1 cellular context compared by ENCODE assay signal in the genomic region with DNA sequence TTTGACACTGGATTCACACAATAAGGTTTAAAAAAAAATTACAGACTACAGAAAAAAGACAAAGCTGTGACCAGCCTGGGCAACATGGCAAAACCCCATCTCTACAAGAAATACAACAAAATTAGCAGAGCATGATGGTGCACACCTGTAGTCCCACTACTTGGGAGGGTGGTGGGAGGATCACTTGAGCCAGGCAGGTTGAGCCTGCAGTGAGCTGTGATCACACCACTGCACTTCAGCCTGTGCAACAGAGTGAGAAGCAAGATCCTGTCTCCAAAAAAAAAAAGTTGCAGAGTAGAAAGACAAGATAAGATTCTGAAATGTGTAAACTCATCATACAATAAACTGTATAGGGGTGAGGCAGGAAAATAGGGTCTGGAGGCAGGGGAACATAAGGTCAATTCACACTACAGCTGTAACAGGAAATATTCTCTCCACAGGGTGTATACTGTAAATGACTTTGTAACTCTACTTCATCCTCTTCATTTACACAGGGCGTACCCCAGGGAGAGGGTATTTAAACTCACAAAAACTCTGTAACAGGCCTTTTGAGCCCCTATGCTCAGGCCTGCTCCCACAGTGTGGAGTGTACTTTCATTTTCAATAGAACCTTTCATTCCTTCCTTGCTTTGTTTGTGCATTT.
TF ChIP-seq lines count a peak whose summit lies in the region.

No MANE protein-coding gene starts in this region.

TF ChIP-seq in SK-N-SH treated with all-trans-retinoic acid at 6 μM for 48 hours, 23 proteins besides CTCF, POLR2A, EP300 and RAD21 (continued from another document):
- no peak for TF ChIP-seq CREB5 (CRISPR knock-in tag; IDR thresholded peaks at IDR 0.05; ENCODE audit: low read depth)
- no peak for TF ChIP-seq ESRRG (CRISPR knock-in tag; IDR thresholded peaks at IDR 0.05)
- no peak for TF ChIP-seq TOX (CRISPR knock-in tag; IDR thresholded peaks at IDR 0.05; ENCODE audit: borderline replicate concordance)
- TF ChIP-seq, protein P1, sequence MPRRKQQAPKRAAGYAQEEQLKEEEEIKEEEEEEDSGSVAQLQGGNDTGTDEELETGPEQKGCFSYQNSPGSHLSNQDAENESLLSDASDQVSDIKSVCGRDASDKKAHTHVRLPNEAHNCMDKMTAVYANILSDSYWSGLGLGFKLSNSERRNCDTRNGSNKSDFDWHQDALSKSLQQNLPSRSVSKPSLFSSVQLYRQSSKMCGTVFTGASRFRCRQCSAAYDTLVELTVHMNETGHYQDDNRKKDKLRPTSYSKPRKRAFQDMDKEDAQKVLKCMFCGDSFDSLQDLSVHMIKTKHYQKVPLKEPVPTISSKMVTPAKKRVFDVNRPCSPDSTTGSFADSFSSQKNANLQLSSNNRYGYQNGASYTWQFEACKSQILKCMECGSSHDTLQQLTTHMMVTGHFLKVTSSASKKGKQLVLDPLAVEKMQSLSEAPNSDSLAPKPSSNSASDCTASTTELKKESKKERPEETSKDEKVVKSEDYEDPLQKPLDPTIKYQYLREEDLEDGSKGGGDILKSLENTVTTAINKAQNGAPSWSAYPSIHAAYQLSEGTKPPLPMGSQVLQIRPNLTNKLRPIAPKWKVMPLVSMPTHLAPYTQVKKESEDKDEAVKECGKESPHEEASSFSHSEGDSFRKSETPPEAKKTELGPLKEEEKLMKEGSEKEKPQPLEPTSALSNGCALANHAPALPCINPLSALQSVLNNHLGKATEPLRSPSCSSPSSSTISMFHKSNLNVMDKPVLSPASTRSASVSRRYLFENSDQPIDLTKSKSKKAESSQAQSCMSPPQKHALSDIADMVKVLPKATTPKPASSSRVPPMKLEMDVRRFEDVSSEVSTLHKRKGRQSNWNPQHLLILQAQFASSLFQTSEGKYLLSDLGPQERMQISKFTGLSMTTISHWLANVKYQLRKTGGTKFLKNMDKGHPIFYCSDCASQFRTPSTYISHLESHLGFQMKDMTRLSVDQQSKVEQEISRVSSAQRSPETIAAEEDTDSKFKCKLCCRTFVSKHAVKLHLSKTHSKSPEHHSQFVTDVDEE (CRISPR knock-in tag; IDR thresholded peaks at IDR 0.05), result no peak
- TF ChIP-seq, protein P2, sequence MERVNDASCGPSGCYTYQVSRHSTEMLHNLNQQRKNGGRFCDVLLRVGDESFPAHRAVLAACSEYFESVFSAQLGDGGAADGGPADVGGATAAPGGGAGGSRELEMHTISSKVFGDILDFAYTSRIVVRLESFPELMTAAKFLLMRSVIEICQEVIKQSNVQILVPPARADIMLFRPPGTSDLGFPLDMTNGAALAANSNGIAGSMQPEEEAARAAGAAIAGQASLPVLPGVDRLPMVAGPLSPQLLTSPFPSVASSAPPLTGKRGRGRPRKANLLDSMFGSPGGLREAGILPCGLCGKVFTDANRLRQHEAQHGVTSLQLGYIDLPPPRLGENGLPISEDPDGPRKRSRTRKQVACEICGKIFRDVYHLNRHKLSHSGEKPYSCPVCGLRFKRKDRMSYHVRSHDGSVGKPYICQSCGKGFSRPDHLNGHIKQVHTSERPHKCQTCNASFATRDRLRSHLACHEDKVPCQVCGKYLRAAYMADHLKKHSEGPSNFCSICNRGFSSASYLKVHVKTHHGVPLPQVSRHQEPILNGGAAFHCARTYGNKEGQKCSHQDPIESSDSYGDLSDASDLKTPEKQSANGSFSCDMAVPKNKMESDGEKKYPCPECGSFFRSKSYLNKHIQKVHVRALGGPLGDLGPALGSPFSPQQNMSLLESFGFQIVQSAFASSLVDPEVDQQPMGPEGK (CRISPR knock-in tag; IDR thresholded peaks at IDR 0.05; ENCODE audit: borderline replicate concordance), result no peak
- no peak for TF ChIP-seq ZC3H10 (CRISPR knock-in tag; IDR thresholded peaks at IDR 0.05)
- TF ChIP-seq CSDC2 (CRISPR knock-in tag; IDR thresholded peaks at IDR 0.05), result no peak
- no peak for TF ChIP-seq CSRNP3 (CRISPR knock-in tag; IDR thresholded peaks at IDR 0.05)
- no peak for TF ChIP-seq ZFP30 (CRISPR knock-in tag; IDR thresholded peaks at IDR 0.05)
- no peak for TF ChIP-seq BACH2 (CRISPR knock-in tag; IDR thresholded peaks at IDR 0.05; ENCODE audit: borderline replicate concordance)
- no peak for TF ChIP-seq ZNF8 (CRISPR knock-in tag; IDR thresholded peaks at IDR 0.05)
- TF ChIP-seq ZNF565 (CRISPR knock-in tag; conservative IDR thresholded peaks at IDR 0.05; ENCODE audit: low read depth), result no peak
